In genomic region chr7:111045469-111045868, GRCh38 we compare ENCODE assay signal across 25 cellular contexts. TPM values are rescaled to one million over a fixed set of nuclear protein-coding genes. Genes with fewer than 3 reads are reported as not detected.
DNase-seq lines count a peak whose midpoint lies in the region; ATAC-seq, FAIRE-seq and TF ChIP-seq lines count a peak whose summit lies in the region.
"Had no signal": no experiment of that assay in that cellular context is flagged by ENCODE, and none has a peak within 500 bp of the region (broad histone marks: within the 10 kb centered on the region; RNA-seq: fewer than 3 reads in every experiment).

No MANE protein-coding gene starts in this region.

- H3K36me3 ChIP-seq in mesendoderm (ENCODE audit: control insufficient read depth, insufficient read depth, low read length) = no peaks in the 10 kb centered on the region
- H3K36me3 ChIP-seq: BLaER1 treated with 17β-estradiol and CSF1 and Interleukin-3, amounts not matched to agents 10 nM and 100 nM; right lobe of liver had no signal

- H3K18ac ChIP-seq in mesendoderm (ENCODE audit: low read length) = no peak overlapping the region

- H3K4ac ChIP-seq in mesendoderm (ENCODE audit: low read depth, low read length) = no peak overlapping the region

- H3K27me3 ChIP-seq in mesendoderm (ENCODE audit: insufficient read depth, low read length, poor library complexity) = no peaks in the 10 kb centered on the region
- H3K27me3 ChIP-seq: BLaER1 treated with 17β-estradiol and CSF1 and Interleukin-3, amounts not matched to agents 10 nM and 100 nM; hepatocyte; right lobe of liver had no signal

- no peak overlapping the region for H3K56ac ChIP-seq in mesendoderm (ENCODE audit: low read length)

- no peak overlapping the region for H3K23ac ChIP-seq in mesendoderm (ENCODE audit: low read length)

- peak; percentile 6 for DNase-seq in AG08395 (ENCODE audit: low spot score)
- DNase-seq in NCI-H226 = peak; percentile 18
- DNase-seq in fibroblast of mammary gland (ENCODE audit: low read depth) = peak; percentile 41
- peak; percentile 27 for DNase-seq in mesendoderm
- no peak for DNase-seq in activated gamma-delta T cell (lab: John Stamatoyannopoulos, UW)
- DNase-seq in NOMO-1 treated with dmso at 0.1 percent for 144 hours (lab: John Stamatoyannopoulos, UW; ENCODE audit: unreplicated experiment) = no peak
- no peak for DNase-seq in urothelium cell line (ENCODE audit: low spot score)
- DNase-seq: activated CD4-positive, alpha-beta T cell treated with anti-CD3 and anti-CD28 coated beads, Interleukin-2, amount 50 U/mL, for 1 hour; MV-4-11; NCI-H1694 treated with DMSO at 0.1 percent for 48 hours; NCI-H2171 treated with DMSO at 0.1 percent for 48 hours; NCI-H526; right lobe of liver; RPMI8226; SK-N-SH; stimulated activated CD4-positive, alpha-beta T cell treated with anti-CD3 and anti-CD28 coated beads, Interleukin-15, amount 100 ng/mL, for 24 hours; T-helper 2 cell had no signal

- no peak for ATAC-seq in HG02798 (IDR thresholded peaks at IDR 0.05; ENCODE audit: poor library complexity, unreplicated experiment)
- ATAC-seq: activated naive CD4-positive, alpha-beta T cell treated with anti-CD3 and anti-CD28 coated beads, Interleukin-2, amount 50 U/mL, for 72 hours had no signal

- H3K4me3 ChIP-seq in fibroblast of mammary gland (ENCODE audit: control insufficient read depth, low read depth, low read length) = no peak overlapping the region
- H3K4me3 ChIP-seq in mesendoderm (ENCODE audit: low read length) = no peak overlapping the region
- H3K4me3 ChIP-seq: BLaER1 treated with 17β-estradiol and CSF1 and Interleukin-3, amounts not matched to agents 10 nM and 100 nM; hepatocyte; lung; right lobe of liver had no signal

- no peak overlapping the region for H2AK5ac ChIP-seq in mesendoderm (ENCODE audit: low read length)

- no peak overlapping the region for H3K4me2 ChIP-seq in mesendoderm (ENCODE audit: low read length)
- H3K4me2 ChIP-seq: BLaER1 treated with 17β-estradiol and CSF1 and Interleukin-3, amounts not matched to agents 10 nM and 100 nM; hepatocyte; KMS-11; SK-N-SH had no signal

- H2BK120ac ChIP-seq in mesendoderm (ENCODE audit: low read depth, low read length) = no peak overlapping the region

- no peak overlapping the region for H3K27ac ChIP-seq in mesendoderm (ENCODE audit: low read depth, low read length)
- H3K27ac ChIP-seq: BLaER1 treated with 17β-estradiol and CSF1 and Interleukin-3, amounts not matched to agents 10 nM and 100 nM; hepatocyte; KMS-11; right lobe of liver; VCaP had no signal

- H4K8ac ChIP-seq in mesendoderm (ENCODE audit: low read depth, low read length) = no peak overlapping the region

- no peak overlapping the region for H4K5ac ChIP-seq in mesendoderm (ENCODE audit: low read length)

- H2BK15ac ChIP-seq in mesendoderm (replicated peaks; ENCODE audit: low read depth) = no peak overlapping the region

- TF ChIP-seq CTCF in fibroblast of mammary gland (conservative IDR thresholded peaks at IDR 0.05; ENCODE audit: control insufficient read depth, insufficient read depth, low read depth, low read length) = no peak

- no peak overlapping the region for H3K9ac ChIP-seq in mesendoderm (ENCODE audit: low read length)
- H3K9ac ChIP-seq: BLaER1 treated with 17β-estradiol and CSF1 and Interleukin-3, amounts not matched to agents 10 nM and 100 nM; KMS-11; SK-N-SH had no signal

- no peak overlapping the region for H2BK5ac ChIP-seq in mesendoderm (ENCODE audit: low read length)

- H3K79me1 ChIP-seq in mesendoderm (ENCODE audit: low read length) = no peaks in the 10 kb centered on the region

- H3K4me1 ChIP-seq in mesendoderm (ENCODE audit: control insufficient read depth, low read depth, low read length) = no peaks in the 10 kb centered on the region
- H3K4me1 ChIP-seq: BLaER1 treated with 17β-estradiol and CSF1 and Interleukin-3, amounts not matched to agents 10 nM and 100 nM; right lobe of liver had no signal

- H3K79me2 ChIP-seq in mesendoderm (ENCODE audit: control insufficient read depth, insufficient read depth, low read length) = no peaks in the 10 kb centered on the region
- H3K79me2 ChIP-seq: hepatocyte had no signal

- no peak for FAIRE-seq in urothelium cell line (lab: Jason Lieb, UNC)
- FAIRE-seq: H54 had no signal

RNA-seq across cellular contexts. Expression of gene LRRN3, which starts 45.5 kb away (rescaled TPM):
- polyA plus RNA-seq in mesendoderm (2013, experiment 1 of 2) = 0.56 TPM
- 0.64 TPM for polyA plus RNA-seq in mesendoderm (2013, experiment 2 of 2)

Comparison
In these comparisons a context has a peak if more than half of its experiments do, and no peak if none do; other contexts are left out.
1. DNase-seq: peak in AG08395 (single experiment), NCI-H226 (single experiment), fibroblast of mammary gland (single experiment) and mesendoderm (single experiment); none in activated gamma-delta T cell (single experiment), NOMO-1 treated with dmso at 0.1 percent for 144 hours (single experiment) and urothelium cell line (single experiment).